ENCODE assay signal across 26 cellular contexts in the genomic region with DNA sequence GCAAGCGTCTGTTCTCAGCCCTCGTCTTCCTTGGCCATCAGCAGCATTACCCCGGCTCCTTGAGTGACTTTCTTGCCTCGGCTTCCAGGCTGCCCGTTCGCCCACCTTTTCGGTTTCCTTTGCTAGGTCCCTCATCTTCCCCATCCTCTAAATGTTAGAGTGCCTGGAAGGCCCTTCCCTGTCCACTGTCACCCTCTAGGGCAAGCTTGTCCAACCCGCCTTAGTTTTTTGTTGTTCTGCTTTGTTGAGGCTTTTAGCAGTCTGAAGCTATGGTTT.
A peak's percentile ranks its signal among the peaks of the same experiment; 100 is the strongest.
DNase-seq lines count a peak whose midpoint lies in the region; ATAC-seq, FAIRE-seq and TF ChIP-seq lines count a peak whose summit lies in the region.
"Had no signal": no experiment of that assay in that cellular context is flagged by ENCODE, and none has a peak within 500 bp of the region (broad histone marks: within the 10 kb centered on the region; RNA-seq: fewer than 3 reads in every experiment).

No MANE protein-coding gene starts in this region.

- POLR2A ChIA-PET in K562 (lab: Yijun Ruan, JAX) = interaction anchor here (0.6 to 1.3 kb wide), 4 partner anchors 9 to 83 kb away, joined by 3 to 4 read pairs (median 4); no protein-coding TSS in a partner anchor
- POLR2A ChIA-PET in naive thymus-derived CD4-positive, alpha-beta T cell (lab: Charles Lee) = no interaction called here

- no peak overlapping the region for H2AFZ ChIP-seq in K562 (ENCODE audit: low read depth, low read length)

- intact Hi-C loops in K562 (cut with micrococcal nuclease) = no loop called here
- intact Hi-C loops in naive thymus-derived CD4-positive, alpha-beta T cell (cut with micrococcal nuclease) = loop anchor here in 1 of 2 donors (5.0 kb wide), 1 partner anchor 255 kb away; a partner anchor contains a TSS

- peaks cover 3% of the 10 kb centered on the region for H3K36me3 Mint-ChIP-seq in activated naive CD8-positive, alpha-beta T cell
- H3K36me3 Mint-ChIP-seq in activated naive CD8-positive, alpha-beta T cell treated with anti-CD3 and anti-CD28 coated beads, Interleukin-2, amount 50 U/mL, for 24 hours (ENCODE audit: low read depth) = peaks cover 7% of the 10 kb centered on the region
- peaks cover 0 to 22% (median 4%) of the 10 kb centered on the region in 5 donors for H3K36me3 Mint-ChIP-seq in naive thymus-derived CD4-positive, alpha-beta T cell
- peaks cover 34% of the 10 kb centered on the region for H3K36me3 Mint-ChIP-seq in stimulated activated memory B cell treated with anti-CD40 and anti-IgM and Interleukin-4, amounts not matched to agents 10 μg/mL and 1 μg/mL and 100 μg/mL, for 72 hours
- H3K36me3 Mint-ChIP-seq: natural killer cell treated with Interleukin-12 subunit alpha and Interleukin-12 subunit beta and Interleukin-15 and Interleukin-18, amount 100 ng/mL, for 72 hours had no signal

- H3K27ac ChIP-seq in K562 (ENCODE audit: extremely low read depth, low read depth, low read length) = no peak overlapping the region
- no peak overlapping the region for H3K27ac ChIP-seq in naive thymus-derived CD4-positive, alpha-beta T cell (ENCODE audit: low read depth, low read length)
- H3K27ac ChIP-seq: A549, VCaP had no signal

- no peaks in the 10 kb centered on the region for H3K9me1 ChIP-seq in K562 (ENCODE audit: control insufficient read depth, insufficient read depth, low read length)

- BruUV-seq in K562 (replicated peaks; lab: Mats Ljungman, UMichigan) = no TSS peak

- no peaks in the 10 kb centered on the region for H3K27me3 Mint-ChIP-seq in activated naive CD8-positive, alpha-beta T cell
- H3K27me3 Mint-ChIP-seq in activated naive CD8-positive, alpha-beta T cell treated with anti-CD3 and anti-CD28 coated beads, Interleukin-2, amount 50 U/mL, for 24 hours = no peaks in the 10 kb centered on the region
- no peaks in the 10 kb centered on the region for H3K27me3 Mint-ChIP-seq in naive thymus-derived CD4-positive, alpha-beta T cell
- H3K27me3 Mint-ChIP-seq in stimulated activated memory B cell treated with anti-CD40 and anti-IgM and Interleukin-4, amounts not matched to agents 10 μg/mL and 1 μg/mL and 100 μg/mL, for 72 hours = no peaks in the 10 kb centered on the region
- H3K27me3 Mint-ChIP-seq: activated naive CD8-positive, alpha-beta T cell treated with anti-CD3 and anti-CD28 coated beads, Interleukin-2, amount 10 ng/mL, durations not matched to agents 7 days and 5 days; natural killer cell treated with Interleukin-12 subunit alpha and Interleukin-12 subunit beta and Interleukin-15 and Interleukin-18, amount 100 ng/mL, for 72 hours had no signal

- peaks cover 11% of the 10 kb centered on the region for H3K4me1 Mint-ChIP-seq in activated naive CD8-positive, alpha-beta T cell (ENCODE audit: low read depth)
- H3K4me1 Mint-ChIP-seq in activated naive CD8-positive, alpha-beta T cell treated with anti-CD3 and anti-CD28 coated beads, Interleukin-2, amount 50 U/mL, for 24 hours = peaks cover 12% of the 10 kb centered on the region
- H3K4me1 Mint-ChIP-seq in naive thymus-derived CD4-positive, alpha-beta T cell = peaks cover 10 to 32% (median 21%) of the 10 kb centered on the region in 7 donors
- peaks cover 37% of the 10 kb centered on the region for H3K4me1 Mint-ChIP-seq in stimulated activated memory B cell treated with anti-CD40 and anti-IgM and Interleukin-4, amounts not matched to agents 10 μg/mL and 1 μg/mL and 100 μg/mL, for 72 hours

- peak overlapping the region in 1 of 2 experiments; percentile 22; a peak in 1 of 4 replicates for H3K9ac ChIP-seq in K562 (ENCODE audit: insufficient read depth in 1 of 2, low read depth in 2 of 2, low read length in 2 of 2)
- H3K9ac ChIP-seq: SK-N-SH had no signal

- CTCF ChIA-PET in K562 (lab: Yijun Ruan, JAX; ENCODE audit: low intra/inter-chr PET ratio) = interaction anchor here (0.7 kb wide), 1 partner anchor 60 kb away, joined by 3 read pairs; no protein-coding TSS in a partner anchor
- CTCF ChIA-PET in naive thymus-derived CD4-positive, alpha-beta T cell (lab: Charles Lee) = interaction anchor here (0.6 kb wide), 1 partner anchor 252 kb away, joined by 9 read pairs; no protein-coding TSS in a partner anchor

- no peak for TF ChIP-seq CTCF in K562 (IDR thresholded peaks at IDR 0.05 in 2 of 3, conservative IDR thresholded peaks at IDR 0.05 in 1 of 3; ENCODE audit: insufficient read depth in 2 of 3, low read depth in 1 of 3, low read length in 3 of 3)

- DNase-seq in activated naive CD8-positive, alpha-beta T cell treated with anti-CD3 and anti-CD28 coated beads, Interleukin-2, amount 50 U/mL, for 24 hours = no peak
- DNase-seq in K562 (ENCODE audit: extremely low read depth in 1 of 4, low spot score in 3 of 4) (peak in 1 of 4 experiments; percentile 34), T-helper 9 cell (no peak), AG20443 (ENCODE audit: low spot score) (no peak)
- no peak for DNase-seq in naive thymus-derived CD4-positive, alpha-beta T cell
- DNase-seq: activated CD4-positive, alpha-beta T cell treated with anti-CD3 and anti-CD28 coated beads, Interleukin-2, amount 50 U/mL, for 1 hour; activated naive CD8-positive, alpha-beta T cell treated with anti-CD3 and anti-CD28 coated beads, Interleukin-2, amount 10 ng/mL, durations not matched to agents 7 days and 5 days; Calu3; DMS79 treated with DMSO at 0.1 percent for 48 hours; NCI-H2029; NCI-H524 treated with DMSO at 0.1 percent for 48 hours; NK-92 treated with Interleukin-12 subunit alpha and Interleukin-12 subunit beta, amount 100 ng/mL, for 24 hours; PC-3; right cardiac atrium; SK-N-SH; spleen; upper lobe of left lung had no signal

- H3K36me3 ChIP-seq in K562 (ENCODE audit: control insufficient read depth, insufficient read depth, low read length) = peaks cover 56% of the 10 kb centered on the region; the same call in 2 of the 3 replicates
- H3K36me3 ChIP-seq in naive thymus-derived CD4-positive, alpha-beta T cell (ENCODE audit: control insufficient read depth in 2 of 3, insufficient read depth in 3 of 3, low read length in 3 of 3) = peaks cover 0 to 27% (median 0%) of the 10 kb centered on the region in 3 experiments

- in situ Hi-C loops in K562 (cut with MboI) = no loop called here

- peaks cover 43% of the 10 kb centered on the region for H3K79me2 ChIP-seq in K562 (ENCODE audit: control insufficient read depth, insufficient read depth, low read length)

- no peak for TF ChIP-seq POLR2A in K562 (conservative IDR thresholded peaks at IDR 0.05)

- TF ChIP-seq RAD21 in K562 (CRISPR knock-in tag; conservative IDR thresholded peaks at IDR 0.05 in 1 of 2, IDR thresholded peaks at IDR 0.05 in 1 of 2) = no peak

- H3K4me3 Mint-ChIP-seq in activated naive CD8-positive, alpha-beta T cell = no peak overlapping the region
- H3K4me3 Mint-ChIP-seq in activated naive CD8-positive, alpha-beta T cell treated with anti-CD3 and anti-CD28 coated beads, Interleukin-2, amount 50 U/mL, for 24 hours = no peak overlapping the region
- no peak overlapping the region for H3K4me3 Mint-ChIP-seq in naive thymus-derived CD4-positive, alpha-beta T cell
- no peak overlapping the region for H3K4me3 Mint-ChIP-seq in stimulated activated memory B cell treated with anti-CD40 and anti-IgM and Interleukin-4, amounts not matched to agents 10 μg/mL and 1 μg/mL and 100 μg/mL, for 72 hours
- H3K4me3 Mint-ChIP-seq: activated naive CD8-positive, alpha-beta T cell treated with anti-CD3 and anti-CD28 coated beads, Interleukin-2, amount 10 ng/mL, durations not matched to agents 7 days and 5 days; natural killer cell treated with Interleukin-12 subunit alpha and Interleukin-12 subunit beta and Interleukin-15 and Interleukin-18, amount 100 ng/mL, for 72 hours; T-helper 2 cell treated with Interferon-gamma antibody and Interleukin-4, amounts not matched to agents 5 μg/mL and 100 μg/mL, for 36 hours had no signal

- H4K20me1 ChIP-seq in K562 (replicated peaks; ENCODE audit: control insufficient read depth, insufficient read depth, low read length) = peaks cover 35% of the 10 kb centered on the region

- H3K4me3 ChIP-seq in K562 = no peak overlapping the region
- no peak overlapping the region for H3K4me3 ChIP-seq in naive thymus-derived CD4-positive, alpha-beta T cell (ENCODE audit: low read length)
- H3K4me3 ChIP-seq: A549, spleen, upper lobe of left lung had no signal

- no peak for ATAC-seq in activated naive CD8-positive, alpha-beta T cell treated with anti-CD3 and anti-CD28 coated beads, Interleukin-2, amount 50 U/mL, for 24 hours
- ATAC-seq in K562 (peak; percentile 50; the same call in 2 of the 3 replicates), GM18517 (IDR thresholded peaks at IDR 0.05; ENCODE audit: unreplicated experiment) (no peak)
- no peak for ATAC-seq in naive thymus-derived CD4-positive, alpha-beta T cell
- ATAC-seq in stimulated activated memory B cell treated with anti-CD40 and anti-IgM and Interleukin-4, amounts not matched to agents 10 μg/mL and 1 μg/mL and 100 μg/mL, for 72 hours = no peak
- ATAC-seq: A549; natural killer cell treated with Interleukin-12 subunit alpha and Interleukin-12 subunit beta and Interleukin-15 and Interleukin-18, amount 100 ng/mL, for 72 hours; PC-3; right cardiac atrium had no signal

- no peaks in the 10 kb centered on the region for H3K9me3 Mint-ChIP-seq in activated naive CD8-positive, alpha-beta T cell (ENCODE audit: low read depth)
- no peaks in the 10 kb centered on the region for H3K9me3 Mint-ChIP-seq in activated naive CD8-positive, alpha-beta T cell treated with anti-CD3 and anti-CD28 coated beads, Interleukin-2, amount 50 U/mL, for 24 hours
- H3K9me3 Mint-ChIP-seq in naive thymus-derived CD4-positive, alpha-beta T cell = no peaks in the 10 kb centered on the region
- H3K9me3 Mint-ChIP-seq in stimulated activated memory B cell treated with anti-CD40 and anti-IgM and Interleukin-4, amounts not matched to agents 10 μg/mL and 1 μg/mL and 100 μg/mL, for 72 hours = no peaks in the 10 kb centered on the region
- H3K9me3 Mint-ChIP-seq: activated naive CD8-positive, alpha-beta T cell treated with anti-CD3 and anti-CD28 coated beads, Interleukin-2, amount 10 ng/mL, durations not matched to agents 7 days and 5 days; natural killer cell treated with Interleukin-12 subunit alpha and Interleukin-12 subunit beta and Interleukin-15 and Interleukin-18, amount 100 ng/mL, for 72 hours; T-helper 2 cell treated with Interferon-gamma antibody and Interleukin-4, amounts not matched to agents 5 μg/mL and 100 μg/mL, for 36 hours had no signal

- H3K27ac Mint-ChIP-seq in activated naive CD8-positive, alpha-beta T cell = peak overlapping the region; percentile 66
- no peak overlapping the region for H3K27ac Mint-ChIP-seq in activated naive CD8-positive, alpha-beta T cell treated with anti-CD3 and anti-CD28 coated beads, Interleukin-2, amount 50 U/mL, for 24 hours
- H3K27ac Mint-ChIP-seq in naive thymus-derived CD4-positive, alpha-beta T cell = peak overlapping the region in 7 of 9 donors; percentile 6 to 81 (median 30)
- peak overlapping the region; percentile 38 for H3K27ac Mint-ChIP-seq in stimulated activated memory B cell treated with anti-CD40 and anti-IgM and Interleukin-4, amounts not matched to agents 10 μg/mL and 1 μg/mL and 100 μg/mL, for 72 hours
- H3K27ac Mint-ChIP-seq: activated naive CD8-positive, alpha-beta T cell treated with anti-CD3 and anti-CD28 coated beads, Interleukin-2, amount 10 ng/mL, durations not matched to agents 7 days and 5 days; T-helper 2 cell treated with Interferon-gamma antibody and Interleukin-4, amounts not matched to agents 5 μg/mL and 100 μg/mL, for 36 hours had no signal

- TF ChIP-seq EP300 in K562 (IDR thresholded peaks at IDR 0.05; ENCODE audit: low read length) = no peak

- peaks cover 3 to 14% of the 10 kb centered on the region in 2 experiments for H3K4me1 ChIP-seq in K562 (replicated peaks in 1 of 2; ENCODE audit: control insufficient read depth in 2 of 2, insufficient read depth in 2 of 2, low read length in 2 of 2)
- H3K4me1 ChIP-seq in naive thymus-derived CD4-positive, alpha-beta T cell (ENCODE audit: control insufficient read depth in 2 of 2, insufficient read depth in 2 of 2, low read length in 2 of 2) = peaks cover 0 to 9% of the 10 kb centered on the region in 2 donors

- H3K9me3 ChIP-seq in K562 (replicated peaks; ENCODE audit: control insufficient read depth, insufficient read depth, low read depth, low read length) = no peaks in the 10 kb centered on the region
- no peaks in the 10 kb centered on the region for H3K9me3 ChIP-seq in naive thymus-derived CD4-positive, alpha-beta T cell (ENCODE audit: control insufficient read depth in 2 of 3, low read length in 3 of 3)
- H3K9me3 ChIP-seq: A549, SK-N-SH, spleen, upper lobe of left lung had no signal

- no peak overlapping the region for H3K4me2 ChIP-seq in K562 (ENCODE audit: insufficient read depth, low read length)
- H3K4me2 ChIP-seq: A549, SK-N-SH had no signal

- no peaks in the 10 kb centered on the region for H3K27me3 ChIP-seq in K562 (ENCODE audit: control insufficient read depth in 2 of 2, insufficient read depth in 2 of 2, low read length in 2 of 2)
- no peaks in the 10 kb centered on the region for H3K27me3 ChIP-seq in naive thymus-derived CD4-positive, alpha-beta T cell (ENCODE audit: control insufficient read depth in 2 of 2, insufficient read depth in 2 of 2, low read length in 2 of 2)
- H3K27me3 ChIP-seq: spleen, upper lobe of left lung had no signal

- no peak for FAIRE-seq in K562 (lab: Jason Lieb, UNC)
- FAIRE-seq: A549, astrocyte, keratinocyte had no signal

- 56% methylated on average over 8 of the region's 8 CpGs for WGBS in K562 (ENCODE audit: insufficient coverage, low coverage, missing lambda C conversion rate)
